Comparison of ENCODE assay signal across 8 cellular contexts in the genomic region with DNA sequence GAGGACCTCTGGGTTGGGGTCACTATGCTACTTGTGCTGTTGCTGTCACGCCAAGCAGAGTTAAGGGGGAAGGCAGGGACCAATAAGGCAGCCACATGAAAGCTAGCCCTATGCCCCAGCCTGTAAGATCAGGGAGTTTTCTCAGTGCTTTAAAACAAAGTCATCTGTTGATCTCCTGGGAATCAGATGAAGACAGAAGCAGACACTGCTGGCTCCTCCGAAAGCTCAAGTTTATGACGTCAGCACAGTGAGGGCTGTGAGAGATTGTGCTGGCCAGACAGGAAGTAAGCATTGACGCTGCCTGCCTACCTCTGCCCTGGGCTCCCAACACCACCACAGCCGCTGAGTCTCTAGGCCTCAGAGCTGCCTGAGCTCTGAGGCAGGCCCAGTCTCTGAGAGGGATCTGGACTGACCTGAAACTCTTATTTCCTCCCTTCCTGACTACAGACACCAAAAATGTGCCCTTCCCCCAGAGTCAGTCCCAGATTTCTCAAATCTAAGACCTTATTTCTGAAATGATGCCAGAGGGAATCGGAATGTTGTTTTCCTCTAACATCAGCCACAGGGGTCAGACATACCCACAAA.
DNase-seq lines count a peak whose midpoint lies in the region; ATAC-seq, FAIRE-seq and TF ChIP-seq lines count a peak whose summit lies in the region.

No MANE protein-coding gene starts in this region.

- intact Hi-C loops in sciatic nerve (cut with DNase I) = no loop called here

- FAIRE-seq in HTR-8/SVneo (lab: Jason Lieb, UNC) = no peak

- ATAC-seq in sciatic nerve = peak; percentile 97

- TF ChIP-seq CTCF in fibroblast of the aortic adventitia (IDR thresholded peaks at IDR 0.05; ENCODE audit: insufficient read depth, low read length) = no peak

- no peak overlapping the region for H3K4me3 ChIP-seq in fibroblast of the aortic adventitia (ENCODE audit: low read depth, low read length)

- DNase-seq in Daoy (ENCODE audit: low read depth) (peak; percentile 66), HTR-8/SVneo (ENCODE audit: insufficient read length, low spot score) (peak; percentile 59), fibroblast of the aortic adventitia (ENCODE audit: low read depth) (peak; percentile 95), sciatic nerve (ENCODE audit: low spot score) (peak; percentile 78), KBM-7 (no peak), GDM1 (lab: John Stamatoyannopoulos, UW) (no peak), DMS153 (lab: John Stamatoyannopoulos, UW) (no peak)
- peak; percentile 57 for DNase-seq in activated T-cell treated with anti-CD3 and anti-CD28 coated beads, Interleukin-2, amount 50 U/mL, for 1 hour

- in situ Hi-C loops in KBM-7 (cut with MboI; ENCODE audit: low pct_unique_long_range_greater_than_20kb, low sequenced_read_pairs) = no loop called here

Comparison
In these comparisons a context has a peak if more than half of its experiments do, and no peak if none do; other contexts are left out.
1. DNase-seq: peak in Daoy (single experiment), HTR-8/SVneo (single experiment), activated T-cell treated with anti-CD3 and anti-CD28 coated beads, Interleukin-2, amount 50 U/mL, for 1 hour (single experiment), fibroblast of the aortic adventitia (single experiment) and sciatic nerve (single experiment); none in KBM-7 (single experiment), GDM1 (single experiment) and DMS153 (single experiment).